In the genomic region with DNA sequence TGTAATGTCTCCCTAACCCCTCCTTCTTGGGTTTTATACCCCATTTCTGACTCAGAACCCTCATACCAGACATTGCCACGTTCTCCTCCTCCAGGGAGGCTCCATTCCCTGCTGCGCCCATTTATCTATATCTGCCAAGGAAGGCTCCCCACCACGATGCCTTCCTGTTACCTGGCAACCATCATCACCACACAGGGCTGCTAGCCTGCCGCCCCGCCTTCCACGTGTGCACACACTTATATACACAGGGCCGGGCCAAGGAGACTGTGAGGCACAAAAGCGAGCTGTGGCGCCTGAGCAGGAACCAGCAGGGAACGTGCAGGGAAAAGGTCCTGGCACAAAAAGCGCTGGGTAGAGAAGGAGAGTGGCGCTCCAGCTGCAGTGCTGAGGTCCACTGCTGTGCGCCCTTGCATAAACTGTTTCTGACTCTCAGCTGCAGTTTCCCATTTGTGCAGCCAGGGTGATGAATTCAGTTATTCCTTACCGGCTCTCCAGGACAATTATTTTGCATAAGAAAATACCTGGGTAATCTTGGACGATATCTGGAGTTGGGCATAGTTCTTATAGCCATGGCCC, we compare ENCODE assay signal across 13 cellular contexts.
A peak's percentile ranks its signal among the peaks of the same experiment; 100 is the strongest.
DNase-seq lines count a peak whose midpoint lies in the region; ATAC-seq and TF ChIP-seq lines count a peak whose summit lies in the region.
"Had no signal": no experiment of that assay in that cellular context is flagged by ENCODE, and none has a peak within 500 bp of the region (broad histone marks: within the 10 kb centered on the region; RNA-seq: fewer than 3 reads in every experiment).

No MANE protein-coding gene starts in this region.

- no peak for TF ChIP-seq POLR2A in thyroid gland (IDR thresholded peaks at IDR 0.05)

- TF ChIP-seq CTCF in endothelial cell (IDR thresholded peaks at IDR 0.05; ENCODE audit: unreplicated experiment) (no peak), thyroid gland (IDR thresholded peaks at IDR 0.05) (peak in 2 of 6 experiments; percentile 22 to 27), GM13976 (IDR thresholded peaks at IDR 0.05; ENCODE audit: borderline replicate concordance, control extremely low read depth, extremely low read depth, insufficient read depth, missing control alignments) (no peak)

- ATAC-seq in HG03342 (IDR thresholded peaks at IDR 0.05; ENCODE audit: unreplicated experiment) (no peak), left ventricle myocardium superior (no peak)
- ATAC-seq: left lung had no signal

- WGBS in thyroid gland, 2 donors = 33 to 34% methylated on average over 12 to 14 of the region's 15 CpGs

- H3K4me3 ChIP-seq in thyroid gland (replicated peaks in 1 of 3) = no peak overlapping the region
- H3K4me3 ChIP-seq: left lung, thoracic aorta had no signal

- peaks cover 39% of the 10 kb centered on the region for H3K4me1 Mint-ChIP-seq in endothelial cell (ENCODE audit: unreplicated experiment)
- H3K4me1 Mint-ChIP-seq: IgD-negative memory B cell had no signal

- intact Hi-C loops in thyroid gland (cut with DNase I) = no loop called here
- intact Hi-C loops in left ventricle myocardium superior (cut with micrococcal nuclease) = no loop called here

- peak overlapping the region; percentile 52 to 75 (median 69) for H3K27ac ChIP-seq in thyroid gland
- H3K27ac ChIP-seq: left lung, neutrophil, thoracic aorta had no signal

- peak overlapping the region; percentile 32 for H3K4me3 Mint-ChIP-seq in endothelial cell (ENCODE audit: unreplicated experiment)

- no peaks in the 10 kb centered on the region for H3K36me3 ChIP-seq in thyroid gland
- H3K36me3 ChIP-seq: left lung, neutrophil, thoracic aorta had no signal

- peaks cover 2% of the 10 kb centered on the region for H3K27me3 Mint-ChIP-seq in endothelial cell (ENCODE audit: unreplicated experiment)
- H3K27me3 Mint-ChIP-seq: IgD-negative memory B cell had no signal

- DNase-seq in NCI-H187 (lab: John Stamatoyannopoulos, UW) (peak; percentile 14 to 19), NCI-H187 treated with DMSO at 0.1 percent for 48 hours (lab: John Stamatoyannopoulos, UW) (no peak), NCI-H748 (lab: John Stamatoyannopoulos, UW; ENCODE audit: unreplicated experiment) (peak; percentile 92), endothelial cell (ENCODE audit: low spot score) (no peak), thyroid gland (peak; percentile 75 to 85), left ventricle myocardium superior (no peak), GM13976 (ENCODE audit: low spot score) (no peak)
- DNase-seq: left lung, NCI-H1930 had no signal

- in situ Hi-C loops in GM13976 (cut with MboI; ENCODE audit: low sequenced_read_pairs, unreplicated experiment) = no loop called here

- no peaks in the 10 kb centered on the region for H3K9me3 Mint-ChIP-seq in endothelial cell (ENCODE audit: unreplicated experiment)

- H3K4me1 ChIP-seq in thyroid gland = peaks cover 31 to 34% of the 10 kb centered on the region in 2 donors
- H3K4me1 ChIP-seq: left lung had no signal

- H3K36me3 Mint-ChIP-seq in endothelial cell (ENCODE audit: low read depth, unreplicated experiment) = no peaks in the 10 kb centered on the region
- H3K36me3 Mint-ChIP-seq: IgD-negative memory B cell had no signal

- H3K27ac Mint-ChIP-seq in endothelial cell (ENCODE audit: unreplicated experiment) = peak overlapping the region; percentile 87

- H3K9me3 ChIP-seq in thyroid gland = no peaks in the 10 kb centered on the region
- H3K9me3 ChIP-seq: left lung, neutrophil, thoracic aorta had no signal

- no peaks in the 10 kb centered on the region for H3K27me3 ChIP-seq in thyroid gland

Comparison
In these comparisons a context has a peak if more than half of its experiments do, and no peak if none do; other contexts are left out.
1. DNase-seq: peak in NCI-H187 (2 of 2), NCI-H748 (single experiment) and thyroid gland (2 of 2); none in NCI-H187 treated with DMSO at 0.1 percent for 48 hours (single experiment), endothelial cell (single experiment), left ventricle myocardium superior (single experiment) and GM13976 (single experiment).